ENCODE assay signal across 8 cellular contexts in genomic region chr9:129237195-129237611, GRCh38. TPM values are rescaled to one million over a fixed set of nuclear protein-coding genes. Genes with fewer than 3 reads are reported as not detected.
DNase-seq lines count a peak whose midpoint lies in the region; ATAC-seq, FAIRE-seq and TF ChIP-seq lines count a peak whose summit lies in the region.

No MANE protein-coding gene starts in this region.

- H3K27me3 Mint-ChIP-seq in CD4-positive, CD25-positive, alpha-beta regulatory T cell: peaks cover 5% of the 10 kb centered on the region

- H3K4me1 ChIP-seq in CD4-positive, CD25-positive, alpha-beta regulatory T cell (ENCODE audit: control insufficient read depth, insufficient read depth, low read length, poor library complexity, severe bottlenecking): peaks cover 46% of the 10 kb centered on the region
- no peaks in the 10 kb centered on the region for H3K4me1 ChIP-seq in mucosa of descending colon (ENCODE audit: low read depth)

- H3K4me3 ChIP-seq in CD4-positive, CD25-positive, alpha-beta regulatory T cell (ENCODE audit: low read depth, low read length): peak overlapping the region; percentile 68
- H3K4me3 ChIP-seq in mucosa of descending colon: no peak overlapping the region

- peak; percentile 67 for FAIRE-seq in RCC 7860 (lab: Jason Lieb, UNC)

- peaks cover 0 to 9% (median 2%) of the 10 kb centered on the region in 7 donors for H3K9me3 Mint-ChIP-seq in CD4-positive, CD25-positive, alpha-beta regulatory T cell

- H3K36me3 Mint-ChIP-seq in CD4-positive, CD25-positive, alpha-beta regulatory T cell: peaks cover 5% of the 10 kb centered on the region

- no peaks in the 10 kb centered on the region for H3K9me3 ChIP-seq in CD4-positive, CD25-positive, alpha-beta regulatory T cell (ENCODE audit: control insufficient read depth in 2 of 2, low read length in 2 of 2)
- H3K9me3 ChIP-seq in mucosa of descending colon: no peaks in the 10 kb centered on the region

- peaks cover 7 to 81% (median 42%) of the 10 kb centered on the region in 4 donors for H3K4me1 Mint-ChIP-seq in CD4-positive, CD25-positive, alpha-beta regulatory T cell

- no peaks in the 10 kb centered on the region for H3K27me3 ChIP-seq in CD4-positive, CD25-positive, alpha-beta regulatory T cell (ENCODE audit: control insufficient read depth, insufficient read depth, low read length)

- peak overlapping the region; percentile 97 to 98 (median 98) for H3K27ac Mint-ChIP-seq in CD4-positive, CD25-positive, alpha-beta regulatory T cell

- peak overlapping the region; percentile 75 for H3K27ac ChIP-seq in CD4-positive, CD25-positive, alpha-beta regulatory T cell (ENCODE audit: insufficient read depth, low read length, poor library complexity, severe bottlenecking)

- TF ChIP-seq CTCF in mucosa of descending colon (IDR thresholded peaks at IDR 0.05): no peak

- DNase-seq in CD4-positive, CD25-positive, alpha-beta regulatory T cell: peak in 2 of 3 donors; percentile 34 to 67
- DNase-seq in RCC 7860 (ENCODE audit: low spot score): peak; percentile 45
- peak; percentile 73 for DNase-seq in activated naive CD4-positive, alpha-beta T cell treated with anti-CD3 and anti-CD28 coated beads, Interleukin-2, amount 50 U/mL, for 16 hours
- DNase-seq in mucosa of descending colon: peak in 1 of 3 donors; percentile 36
- DNase-seq in superior temporal gyrus (ENCODE audit: extremely low spot score): peak; percentile 30
- no peak for DNase-seq in SKM-1 treated with dmso at 0.1 percent for 144 hours (lab: John Stamatoyannopoulos, UW; ENCODE audit: unreplicated experiment)
- no peak for DNase-seq in middle frontal gyrus (ENCODE audit: extremely low spot score, low spot score)
- no peak for DNase-seq in NCI-H2171 treated with DMSO at 0.1 percent for 48 hours (lab: John Stamatoyannopoulos, UW)

- intact Hi-C loops in mucosa of descending colon (cut with DNase I, micrococcal nuclease): no loop called here

- no peaks in the 10 kb centered on the region for H3K36me3 ChIP-seq in CD4-positive, CD25-positive, alpha-beta regulatory T cell (ENCODE audit: control insufficient read depth, insufficient read depth, low read length)
- H3K36me3 ChIP-seq in mucosa of descending colon (ENCODE audit: low read depth): no peaks in the 10 kb centered on the region

- H3K4me3 Mint-ChIP-seq in CD4-positive, CD25-positive, alpha-beta regulatory T cell: peak overlapping the region; percentile 92 to 97 (median 94)

- peak; percentile 62 to 68 for ATAC-seq in CD4-positive, CD25-positive, alpha-beta regulatory T cell (ENCODE audit: low read depth in 2 of 2)
- ATAC-seq in mucosa of descending colon: peak; percentile 60

RNA-seq across cellular contexts. Expression of gene IER5L, which starts 59.1 kb away (rescaled TPM):
- total RNA-seq in CD4-positive, CD25-positive, alpha-beta regulatory T cell: 2.7 TPM
- not detected for polyA plus RNA-seq in CD4-positive, CD25-positive, alpha-beta regulatory T cell
- total RNA-seq in mucosa of descending colon: 1 to 10 TPM; 5.8 to 8.2 (median 8.0) TPM

Comparison
In these comparisons a context has a peak if more than half of its experiments do, and no peak if none do; other contexts are left out.
1. DNase-seq: peak in CD4-positive, CD25-positive, alpha-beta regulatory T cell (2 of 3), RCC 7860 (single experiment), activated naive CD4-positive, alpha-beta T cell treated with anti-CD3 and anti-CD28 coated beads, Interleukin-2, amount 50 U/mL, for 16 hours (single experiment) and superior temporal gyrus (single experiment); none in SKM-1 treated with dmso at 0.1 percent for 144 hours (single experiment), middle frontal gyrus (single experiment) and NCI-H2171 treated with DMSO at 0.1 percent for 48 hours (single experiment).